20 cellular contexts compared by ENCODE assay signal in genomic region chr13:110294146-110294545, GRCh38. TPM values are rescaled to one million over a fixed set of nuclear protein-coding genes. Genes with fewer than 3 reads are reported as not detected.
A peak's percentile ranks its signal among the peaks of the same experiment; 100 is the strongest.
DNase-seq lines count a peak whose midpoint lies in the region; ATAC-seq and TF ChIP-seq lines count a peak whose summit lies in the region.
"Had no signal": no experiment of that assay in that cellular context is flagged by ENCODE, and none has a peak within 500 bp of the region (broad histone marks: within the 10 kb centered on the region; RNA-seq: fewer than 3 reads in every experiment).

No MANE protein-coding gene starts in this region.

- no peak overlapping the region for H3K9ac ChIP-seq in smooth muscle cell (ENCODE audit: low read depth)

- H4K20me1 ChIP-seq in smooth muscle cell (ENCODE audit: low read depth): peaks cover 100% of the 10 kb centered on the region

- H3K4me3 ChIP-seq in coronary artery (peak overlapping the region; percentile 16), left ventricle myocardium inferior (no peak overlapping the region), smooth muscle cell (no peak overlapping the region), vagina (no peak overlapping the region), lower lobe of right lung (no peak overlapping the region)

- intact Hi-C loops in left ventricle myocardium inferior (cut with micrococcal nuclease) (no loop called here), vagina (cut with DNase I) (no loop called here), lower lobe of right lung (cut with DNase I) (no loop called here)

- peak overlapping the region in 1 of 2 donors; percentile 81 for H3K27ac ChIP-seq in coronary artery
- H3K27ac ChIP-seq in left ventricle myocardium inferior (replicated peaks): peak overlapping the region; percentile 78
- H3K27ac ChIP-seq in smooth muscle cell (ENCODE audit: low read depth): peak overlapping the region; percentile 63
- H3K27ac ChIP-seq in vagina: no peak overlapping the region
- no peak overlapping the region for H3K27ac ChIP-seq in lower lobe of right lung

- TF ChIP-seq CTCF in coronary artery (IDR thresholded peaks at IDR 0.05) (no peak), left ventricle myocardium inferior (IDR thresholded peaks at IDR 0.05; ENCODE audit: borderline replicate concordance) (no peak), smooth muscle cell (IDR thresholded peaks at IDR 0.05; ENCODE audit: borderline replicate concordance, insufficient read depth, poor library complexity, severe bottlenecking) (no peak), vagina (IDR thresholded peaks at IDR 0.05) (no peak), lower lobe of right lung (IDR thresholded peaks at IDR 0.05) (no peak)

- H2AFZ ChIP-seq in smooth muscle cell (ENCODE audit: low read depth): no peak overlapping the region

- DNase-seq in GM04504 (ENCODE audit: low read depth) (peak; percentile 83), coronary artery (ENCODE audit: low spot score) (peak; percentile 68), left ventricle myocardium inferior (no peak), smooth muscle cell (lab: John Stamatoyannopoulos, UW; ENCODE audit: unreplicated experiment) (no peak), vagina (ENCODE audit: extremely low spot score in 2 of 2) (no peak), ureter (ENCODE audit: low spot score) (no peak), lower lobe of right lung (no peak)
- DNase-seq: activated B cell treated with CpG ODN at 0.5 μM for 24 hours; amniotic stem cell; Caco-2; hippocampal formation; MM.1S; NCI-H2029; NCI-H510A; retina; SIG-M5; stimulated activated CD4-positive, alpha-beta T cell treated with anti-CD3 and anti-CD28 coated beads, Interleukin-1b, Interleukin-23, amount 100 ng/mL, for 48 hours had no signal

- WGBS in smooth muscle cell (ENCODE audit: low lambda C conversion rate): 89% methylated on average over 3 of the region's 3 CpGs

- peaks cover 100% of the 10 kb centered on the region for H3K79me2 ChIP-seq in smooth muscle cell (ENCODE audit: low read depth)

- ATAC-seq in lower lobe of right lung: no peak
- ATAC-seq in HG02642 (IDR thresholded peaks at IDR 0.05; ENCODE audit: poor library complexity, unreplicated experiment): no peak
- ATAC-seq: activated T-helper 17 cell treated with anti-CD3 and anti-CD28 coated beads, Interleukin-2, amount 50 U/mL, for 72 hours; HepG2 had no signal

- H3K27me3 ChIP-seq in left ventricle myocardium inferior (ENCODE audit: low read depth) (no peaks in the 10 kb centered on the region), smooth muscle cell (ENCODE audit: low read depth) (no peaks in the 10 kb centered on the region), vagina (no peaks in the 10 kb centered on the region), lower lobe of right lung (ENCODE audit: low read depth) (peaks cover 5% of the 10 kb centered on the region)

- no peak for TF ChIP-seq POLR2A in vagina (IDR thresholded peaks at IDR 0.05)

- peaks cover 53% of the 10 kb centered on the region for H3F3A ChIP-seq in smooth muscle cell (ENCODE audit: low read depth)

- H3K9me3 ChIP-seq in left ventricle myocardium inferior (replicated peaks) (no peaks in the 10 kb centered on the region), smooth muscle cell (replicated peaks; ENCODE audit: low read depth) (no peaks in the 10 kb centered on the region), vagina (no peaks in the 10 kb centered on the region), lower lobe of right lung (no peaks in the 10 kb centered on the region)
- H3K9me3 ChIP-seq: Caco-2 had no signal

- H3K36me3 ChIP-seq in left ventricle myocardium inferior (peaks cover 9% of the 10 kb centered on the region), smooth muscle cell (ENCODE audit: low read depth) (peaks cover 4% of the 10 kb centered on the region), vagina (no peaks in the 10 kb centered on the region), lower lobe of right lung (peaks cover under 1% of the 10 kb centered on the region)

- H3K4me1 ChIP-seq in left ventricle myocardium inferior (peaks cover 93% of the 10 kb centered on the region), smooth muscle cell (ENCODE audit: low read depth) (peaks cover 19% of the 10 kb centered on the region), vagina (peaks cover 50% of the 10 kb centered on the region), lower lobe of right lung (peaks cover 24% of the 10 kb centered on the region)
- H3K4me1 ChIP-seq: Caco-2 had no signal

- H3K4me2 ChIP-seq in smooth muscle cell: no peak overlapping the region

RNA-seq across cellular contexts. Expression of gene COL4A1, which starts 12.8 kb away (rescaled TPM):
- total RNA-seq in left ventricle myocardium inferior: 120 TPM
- 4,372 and 5,353 TPM in 2 replicates for total RNA-seq in smooth muscle cell
- polyA plus RNA-seq in smooth muscle cell: 1,844 and 2,409 TPM in 2 replicates
- 178 TPM for total RNA-seq in vagina
- 144 TPM for total RNA-seq in ureter
- total RNA-seq in lower lobe of right lung: 161 TPM
- total RNA-seq: activated B cell treated with CpG ODN at 0.5 μM for 24 hours; activated T-helper 17 cell treated with anti-CD3 and anti-CD28 coated beads, Interleukin-2, amount 50 U/mL, for 72 hours; HepG2 had no signal
- polyA plus RNA-seq: HepG2 had no signal

RNA-seq across cellular contexts. Expression of gene COL4A2, which starts 12.9 kb away (rescaled TPM):
- total RNA-seq in left ventricle myocardium inferior: 117 TPM
- 1,456 and 1,535 TPM in 2 replicates for total RNA-seq in smooth muscle cell
- 2,012 and 2,786 TPM in 2 replicates for polyA plus RNA-seq in smooth muscle cell
- 180 TPM for total RNA-seq in vagina
- total RNA-seq in ureter: 227 TPM
- total RNA-seq in lower lobe of right lung: 185 TPM
- total RNA-seq: activated B cell treated with CpG ODN at 0.5 μM for 24 hours had no signal

Comparison
In these comparisons a context has a peak if more than half of its experiments do, and no peak if none do; other contexts are left out.
1. DNase-seq: peak in GM04504 (single experiment) and coronary artery (single experiment); none in left ventricle myocardium inferior (single experiment), smooth muscle cell (single experiment), vagina (0 of 2), ureter (single experiment) and lower lobe of right lung (single experiment).
2. H3K27ac ChIP-seq: peak in left ventricle myocardium inferior (single experiment) and smooth muscle cell (single experiment); none in vagina (single experiment) and lower lobe of right lung (single experiment).
3. RNA of gene COL4A1, which starts 12.8 kb away (total RNA-seq): 4,372 to 5,353 TPM in smooth muscle cell; 178 TPM in vagina (single experiment), 161 TPM in lower lobe of right lung (single experiment), 144 TPM in ureter (single experiment) and 120 TPM in left ventricle myocardium inferior (single experiment); every median in the first group is over 10 times any median in the second.